10 cellular contexts compared by ENCODE assay signal in genomic region chr15:60358935-60359672, GRCh38. TPM values are rescaled to one million over a fixed set of nuclear protein-coding genes. Genes with fewer than 3 reads are reported as not detected.
DNase-seq lines count a peak whose midpoint lies in the region; FAIRE-seq and TF ChIP-seq lines count a peak whose summit lies in the region.
"Had no signal": no experiment of that assay in that cellular context is flagged by ENCODE, and none has a peak within 500 bp of the region (broad histone marks: within the 10 kb centered on the region; RNA-seq: fewer than 3 reads in every experiment).

No MANE protein-coding gene starts in this region.

- no peaks in the 10 kb centered on the region for H3K27me3 Mint-ChIP-seq in neural progenitor cell (ENCODE audit: insufficient read depth, low read depth)
- H3K27me3 Mint-ChIP-seq: progenitor cell of endocrine pancreas had no signal

- TF ChIP-seq CTCF in BE2C (IDR thresholded peaks at IDR 0.05; ENCODE audit: low read depth, low read length) = no peak
- TF ChIP-seq CTCF in breast epithelium (IDR thresholded peaks at IDR 0.05) = no peak
- TF ChIP-seq CTCF in neural progenitor cell (IDR thresholded peaks at IDR 0.05) = no peak

- H3K4me3 Mint-ChIP-seq in neural progenitor cell = no peak overlapping the region
- H3K4me3 Mint-ChIP-seq: T-helper 1 cell treated with Interleukin-12 subunit alpha and Interleukin-12 subunit beta and Interleukin-4 antibody, amounts not matched to agents 30 μg/mL and 1 μg/mL, for 36 hours had no signal

- no peak overlapping the region for H3K9ac ChIP-seq in neural progenitor cell

- H3K36me3 Mint-ChIP-seq in neural progenitor cell = peaks cover 15% of the 10 kb centered on the region

- H3K4me3 ChIP-seq in BE2C (ENCODE audit: low read depth, low read length) (peak overlapping the region; percentile 41), breast epithelium (no peak overlapping the region), neural progenitor cell (no peak overlapping the region)
- no peak overlapping the region for H3K4me3 ChIP-seq in effector memory CD4-positive, alpha-beta T cell (ENCODE audit: insufficient read depth, low read depth, low read length, poor library complexity, severe bottlenecking)

- no peaks in the 10 kb centered on the region for H3K9me3 ChIP-seq in BE2C
- no peaks in the 10 kb centered on the region for H3K9me3 ChIP-seq in breast epithelium
- H3K9me3 ChIP-seq in neural progenitor cell (ENCODE audit: low read depth) = no peaks in the 10 kb centered on the region
- H3K9me3 ChIP-seq in effector memory CD4-positive, alpha-beta T cell (ENCODE audit: control insufficient read depth, low read length) = no peaks in the 10 kb centered on the region

- peak; percentile 85 for DNase-seq in BE2C
- DNase-seq in NCI-H2107 (lab: John Stamatoyannopoulos, UW) = peak; percentile 57
- DNase-seq in breast epithelium (ENCODE audit: low spot score in 2 of 2) = no peak
- DNase-seq in neural progenitor cell (ENCODE audit: low spot score) = no peak
- DNase-seq in effector memory CD4-positive, alpha-beta T cell = no peak
- no peak for DNase-seq in anterior cingulate cortex (lab: John Stamatoyannopoulos, UW)
- DNase-seq in CD1c-positive myeloid dendritic cell (ENCODE audit: extremely low spot score) = no peak
- DNase-seq in frontal cortex (ENCODE audit: low spot score in 2 of 2) = no peak

- H2AFZ ChIP-seq in neural progenitor cell (replicated peaks) = peak overlapping the region; percentile 68

- no peaks in the 10 kb centered on the region for H3K9me3 Mint-ChIP-seq in neural progenitor cell

- TF ChIP-seq POLR2A in breast epithelium (IDR thresholded peaks at IDR 0.05) = no peak

- intact Hi-C loops in breast epithelium (cut with DNase I; ENCODE audit: low total_unique reads) = loop anchor here (10.0 kb wide), 1 partner anchor 96 kb away; no protein-coding TSS in a partner anchor

- no peak overlapping the region for H3K27ac Mint-ChIP-seq in neural progenitor cell
- H3K27ac Mint-ChIP-seq: T-helper 1 cell treated with Interleukin-12 subunit alpha and Interleukin-12 subunit beta and Interleukin-4 antibody, amounts not matched to agents 30 μg/mL and 1 μg/mL, for 36 hours had no signal

- H3K27ac ChIP-seq in breast epithelium (peak overlapping the region; percentile 11 to 28), neural progenitor cell (no peak overlapping the region)
- no peak overlapping the region for H3K27ac ChIP-seq in effector memory CD4-positive, alpha-beta T cell (ENCODE audit: insufficient read depth, low read length, poor library complexity, severe bottlenecking)

- H3F3A ChIP-seq in neural progenitor cell (ENCODE audit: low read depth) = no peaks in the 10 kb centered on the region

- H3K27me3 ChIP-seq in BE2C (no peaks in the 10 kb centered on the region), breast epithelium (no peaks in the 10 kb centered on the region), neural progenitor cell (peaks cover 4% of the 10 kb centered on the region)
- no peaks in the 10 kb centered on the region for H3K27me3 ChIP-seq in effector memory CD4-positive, alpha-beta T cell (replicated peaks; ENCODE audit: control insufficient read depth, insufficient read depth, low read length, poor library complexity, severe bottlenecking)

- H3K36me3 ChIP-seq in BE2C (peaks cover 26% of the 10 kb centered on the region), breast epithelium (peaks cover 13% of the 10 kb centered on the region), neural progenitor cell (no peaks in the 10 kb centered on the region)
- H3K36me3 ChIP-seq in effector memory CD4-positive, alpha-beta T cell (ENCODE audit: control insufficient read depth, insufficient read depth, low read length) = peaks cover 53% of the 10 kb centered on the region

- no peak overlapping the region for H3K4me2 ChIP-seq in neural progenitor cell

- H4K20me1 ChIP-seq in neural progenitor cell (ENCODE audit: low read depth) = no peaks in the 10 kb centered on the region

- H3K4me1 ChIP-seq in BE2C = peaks cover 27% of the 10 kb centered on the region
- H3K4me1 ChIP-seq in breast epithelium = no peaks in the 10 kb centered on the region
- H3K4me1 ChIP-seq in neural progenitor cell = no peaks in the 10 kb centered on the region
- peaks cover 11% of the 10 kb centered on the region for H3K4me1 ChIP-seq in effector memory CD4-positive, alpha-beta T cell (ENCODE audit: control insufficient read depth, insufficient read depth, low read length, poor library complexity, severe bottlenecking)

- no peak for FAIRE-seq in frontal cortex (lab: Jason Lieb, UNC)

- no peaks in the 10 kb centered on the region for H3K79me2 ChIP-seq in neural progenitor cell (ENCODE audit: low read depth)

- peaks cover 19% of the 10 kb centered on the region for H3K4me1 Mint-ChIP-seq in neural progenitor cell

RNA-seq across cellular contexts. Expression of gene ANXA2, which starts 38.7 kb away (rescaled TPM):
- 333 TPM for polyA plus RNA-seq in BE2C (2012; ENCODE audit: insufficient read depth, insufficient read length, low read depth)
- 1,000 to 10,000 TPM in 1 of 3 donors, 100 to 1,000 TPM in 2; 875 to 1,598 (median 923) TPM for total RNA-seq in breast epithelium
- total RNA-seq in neural progenitor cell (ENCODE audit: low replicate concordance) = 20.1 and 21.8 TPM in 2 replicates
- 34.6 TPM for total RNA-seq in frontal cortex

Comparison
In these comparisons a context has a peak if more than half of its experiments do, and no peak if none do; other contexts are left out.
1. DNase-seq: peak in BE2C (single experiment) and NCI-H2107 (single experiment); none in breast epithelium (0 of 2), neural progenitor cell (single experiment), effector memory CD4-positive, alpha-beta T cell (0 of 3), anterior cingulate cortex (0 of 58), CD1c-positive myeloid dendritic cell (single experiment) and frontal cortex (0 of 2).
2. H3K27ac ChIP-seq: peak in breast epithelium (2 of 2); none in neural progenitor cell (single experiment) and effector memory CD4-positive, alpha-beta T cell (single experiment).
3. RNA of gene ANXA2, which starts 38.7 kb away (total RNA-seq): 875 to 1,598 TPM in breast epithelium; 34.6 TPM in frontal cortex (single experiment) and 20.1 to 21.8 TPM in neural progenitor cell; every median in the first group is over 10 times any median in the second.